Comparison of ENCODE assay signal across 1 cellular context in the genomic region with DNA sequence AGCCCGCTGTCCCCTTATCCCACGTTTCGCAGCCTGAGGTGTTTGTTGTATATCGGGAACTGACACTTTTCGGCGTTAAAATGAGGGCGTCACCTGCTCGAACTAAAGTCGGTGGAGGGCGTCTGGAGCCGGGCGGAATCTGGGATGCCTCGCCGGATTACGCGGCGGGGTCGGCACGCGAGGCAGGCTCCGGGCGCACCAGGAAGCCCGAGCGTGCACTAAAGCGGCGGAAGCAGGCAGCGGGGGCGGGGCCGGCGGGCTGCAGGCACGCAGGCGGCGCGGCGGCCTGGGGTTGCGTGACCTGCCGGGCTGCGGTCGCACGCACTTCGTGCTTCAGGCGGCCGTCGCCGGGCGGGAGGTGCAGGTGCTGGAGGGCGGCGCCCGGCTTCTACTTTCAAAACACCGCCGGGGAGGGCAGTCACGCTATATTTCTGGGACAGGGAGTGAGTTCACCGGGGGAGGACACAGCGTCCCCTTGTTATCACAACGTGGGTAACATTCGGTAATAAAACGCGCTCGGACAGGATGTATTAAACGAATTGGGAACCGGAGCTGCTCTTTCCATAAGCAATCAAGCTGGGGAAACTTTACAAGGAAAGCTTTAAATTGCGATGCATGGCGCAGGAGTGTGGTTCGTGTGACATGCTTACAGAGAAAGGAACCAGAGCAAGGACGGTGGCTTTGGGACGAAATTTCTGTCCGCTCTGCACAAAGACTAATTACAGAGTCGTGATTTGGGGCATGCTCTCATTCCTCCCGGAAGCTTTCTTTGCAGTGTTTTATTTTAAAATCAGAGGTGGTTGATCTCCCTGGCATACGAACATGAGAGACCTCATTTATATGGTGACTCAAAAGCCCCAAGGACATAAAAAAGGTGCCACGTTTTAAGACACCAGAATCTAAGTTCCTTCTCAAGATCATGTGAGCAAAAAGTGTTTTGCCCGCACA.
TF ChIP-seq lines count a peak whose summit lies in the region.

No MANE protein-coding gene starts in this region.

TF ChIP-seq in HEK293, 187 proteins besides CTCF, POLR2A, EP300 and RAD21 (continued from another document and continues in another):
- TF ChIP-seq, protein P1, sequence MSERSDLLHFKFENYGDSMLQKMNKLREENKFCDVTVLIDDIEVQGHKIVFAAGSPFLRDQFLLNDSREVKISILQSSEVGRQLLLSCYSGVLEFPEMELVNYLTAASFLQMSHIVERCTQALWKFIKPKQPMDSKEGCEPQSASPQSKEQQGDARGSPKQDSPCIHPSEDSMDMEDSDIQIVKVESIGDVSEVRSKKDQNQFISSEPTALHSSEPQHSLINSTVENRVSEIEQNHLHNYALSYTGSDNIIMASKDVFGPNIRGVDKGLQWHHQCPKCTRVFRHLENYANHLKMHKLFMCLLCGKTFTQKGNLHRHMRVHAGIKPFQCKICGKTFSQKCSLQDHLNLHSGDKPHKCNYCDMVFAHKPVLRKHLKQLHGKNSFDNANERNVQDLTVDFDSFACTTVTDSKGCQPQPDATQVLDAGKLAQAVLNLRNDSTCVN (tag by site-specific recombination; optimal IDR thresholded peaks at IDR 0.05), result peak; percentile 66
- peak; percentile 55 for TF ChIP-seq ZNF394 (tag by site-specific recombination; IDR thresholded peaks at IDR 0.05; ENCODE audit: borderline replicate concordance)
- TF ChIP-seq ZNF174 (tag by site-specific recombination; IDR thresholded peaks at IDR 0.05), result no peak
- TF ChIP-seq, protein P2, sequence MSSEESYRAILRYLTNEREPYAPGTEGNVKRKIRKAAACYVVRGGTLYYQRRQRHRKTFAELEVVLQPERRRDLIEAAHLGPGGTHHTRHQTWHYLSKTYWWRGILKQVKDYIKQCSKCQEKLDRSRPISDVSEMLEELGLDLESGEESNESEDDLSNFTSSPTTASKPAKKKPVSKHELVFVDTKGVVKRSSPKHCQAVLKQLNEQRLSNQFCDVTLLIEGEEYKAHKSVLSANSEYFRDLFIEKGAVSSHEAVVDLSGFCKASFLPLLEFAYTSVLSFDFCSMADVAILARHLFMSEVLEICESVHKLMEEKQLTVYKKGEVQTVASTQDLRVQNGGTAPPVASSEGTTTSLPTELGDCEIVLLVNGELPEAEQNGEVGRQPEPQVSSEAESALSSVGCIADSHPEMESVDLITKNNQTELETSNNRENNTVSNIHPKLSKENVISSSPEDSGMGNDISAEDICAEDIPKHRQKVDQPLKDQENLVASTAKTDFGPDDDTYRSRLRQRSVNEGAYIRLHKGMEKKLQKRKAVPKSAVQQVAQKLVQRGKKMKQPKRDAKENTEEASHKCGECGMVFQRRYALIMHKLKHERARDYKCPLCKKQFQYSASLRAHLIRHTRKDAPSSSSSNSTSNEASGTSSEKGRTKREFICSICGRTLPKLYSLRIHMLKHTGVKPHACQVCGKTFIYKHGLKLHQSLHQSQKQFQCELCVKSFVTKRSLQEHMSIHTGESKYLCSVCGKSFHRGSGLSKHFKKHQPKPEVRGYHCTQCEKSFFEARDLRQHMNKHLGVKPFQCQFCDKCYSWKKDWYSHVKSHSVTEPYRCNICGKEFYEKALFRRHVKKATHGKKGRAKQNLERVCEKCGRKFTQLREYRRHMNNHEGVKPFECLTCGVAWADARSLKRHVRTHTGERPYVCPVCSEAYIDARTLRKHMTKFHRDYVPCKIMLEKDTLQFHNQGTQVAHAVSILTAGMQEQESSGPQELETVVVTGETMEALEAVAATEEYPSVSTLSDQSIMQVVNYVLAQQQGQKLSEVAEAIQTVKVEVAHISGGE (tag by site-specific recombination; conservative IDR thresholded peaks at IDR 0.05; ENCODE audit: low read depth), result peak; percentile 52
- TF ChIP-seq ZNF169 (tag by site-specific recombination; IDR thresholded peaks at IDR 0.05), result no peak
- TF ChIP-seq, protein P3, sequence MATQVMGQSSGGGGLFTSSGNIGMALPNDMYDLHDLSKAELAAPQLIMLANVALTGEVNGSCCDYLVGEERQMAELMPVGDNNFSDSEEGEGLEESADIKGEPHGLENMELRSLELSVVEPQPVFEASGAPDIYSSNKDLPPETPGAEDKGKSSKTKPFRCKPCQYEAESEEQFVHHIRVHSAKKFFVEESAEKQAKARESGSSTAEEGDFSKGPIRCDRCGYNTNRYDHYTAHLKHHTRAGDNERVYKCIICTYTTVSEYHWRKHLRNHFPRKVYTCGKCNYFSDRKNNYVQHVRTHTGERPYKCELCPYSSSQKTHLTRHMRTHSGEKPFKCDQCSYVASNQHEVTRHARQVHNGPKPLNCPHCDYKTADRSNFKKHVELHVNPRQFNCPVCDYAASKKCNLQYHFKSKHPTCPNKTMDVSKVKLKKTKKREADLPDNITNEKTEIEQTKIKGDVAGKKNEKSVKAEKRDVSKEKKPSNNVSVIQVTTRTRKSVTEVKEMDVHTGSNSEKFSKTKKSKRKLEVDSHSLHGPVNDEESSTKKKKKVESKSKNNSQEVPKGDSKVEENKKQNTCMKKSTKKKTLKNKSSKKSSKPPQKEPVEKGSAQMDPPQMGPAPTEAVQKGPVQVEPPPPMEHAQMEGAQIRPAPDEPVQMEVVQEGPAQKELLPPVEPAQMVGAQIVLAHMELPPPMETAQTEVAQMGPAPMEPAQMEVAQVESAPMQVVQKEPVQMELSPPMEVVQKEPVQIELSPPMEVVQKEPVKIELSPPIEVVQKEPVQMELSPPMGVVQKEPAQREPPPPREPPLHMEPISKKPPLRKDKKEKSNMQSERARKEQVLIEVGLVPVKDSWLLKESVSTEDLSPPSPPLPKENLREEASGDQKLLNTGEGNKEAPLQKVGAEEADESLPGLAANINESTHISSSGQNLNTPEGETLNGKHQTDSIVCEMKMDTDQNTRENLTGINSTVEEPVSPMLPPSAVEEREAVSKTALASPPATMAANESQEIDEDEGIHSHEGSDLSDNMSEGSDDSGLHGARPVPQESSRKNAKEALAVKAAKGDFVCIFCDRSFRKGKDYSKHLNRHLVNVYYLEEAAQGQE (tag by site-specific recombination; IDR thresholded peaks at IDR 0.05), result no peak
- TF ChIP-seq, protein P4, sequence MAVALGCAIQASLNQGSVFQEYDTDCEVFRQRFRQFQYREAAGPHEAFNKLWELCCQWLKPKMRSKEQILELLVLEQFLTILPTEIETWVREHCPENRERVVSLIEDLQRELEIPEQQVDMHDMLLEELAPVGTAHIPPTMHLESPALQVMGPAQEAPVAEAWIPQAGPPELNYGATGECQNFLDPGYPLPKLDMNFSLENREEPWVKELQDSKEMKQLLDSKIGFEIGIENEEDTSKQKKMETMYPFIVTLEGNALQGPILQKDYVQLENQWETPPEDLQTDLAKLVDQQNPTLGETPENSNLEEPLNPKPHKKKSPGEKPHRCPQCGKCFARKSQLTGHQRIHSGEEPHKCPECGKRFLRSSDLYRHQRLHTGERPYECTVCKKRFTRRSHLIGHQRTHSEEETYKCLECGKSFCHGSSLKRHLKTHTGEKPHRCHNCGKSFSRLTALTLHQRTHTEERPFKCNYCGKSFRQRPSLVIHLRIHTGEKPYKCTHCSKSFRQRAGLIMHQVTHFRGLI (tag by site-specific recombination; IDR thresholded peaks at IDR 0.05), result no peak
- no peak for TF ChIP-seq ZNF132 (tag by site-specific recombination; IDR thresholded peaks at IDR 0.05; ENCODE audit: borderline replicate concordance)
- no peak for TF ChIP-seq ZNF768 (tag by site-specific recombination; IDR thresholded peaks at IDR 0.05)
- TF ChIP-seq ZNF600 (tag by site-specific recombination; IDR thresholded peaks at IDR 0.05), result peak; percentile 57
- peak; percentile 100 for TF ChIP-seq IKZF3 (tag by site-specific recombination; IDR thresholded peaks at IDR 0.05)
- TF ChIP-seq ZNF473 (tag by site-specific recombination; IDR thresholded peaks at IDR 0.05), result no peak
- TF ChIP-seq ZNF792 (tag by site-specific recombination; IDR thresholded peaks at IDR 0.05), result no peak
- TF ChIP-seq, protein P5, sequence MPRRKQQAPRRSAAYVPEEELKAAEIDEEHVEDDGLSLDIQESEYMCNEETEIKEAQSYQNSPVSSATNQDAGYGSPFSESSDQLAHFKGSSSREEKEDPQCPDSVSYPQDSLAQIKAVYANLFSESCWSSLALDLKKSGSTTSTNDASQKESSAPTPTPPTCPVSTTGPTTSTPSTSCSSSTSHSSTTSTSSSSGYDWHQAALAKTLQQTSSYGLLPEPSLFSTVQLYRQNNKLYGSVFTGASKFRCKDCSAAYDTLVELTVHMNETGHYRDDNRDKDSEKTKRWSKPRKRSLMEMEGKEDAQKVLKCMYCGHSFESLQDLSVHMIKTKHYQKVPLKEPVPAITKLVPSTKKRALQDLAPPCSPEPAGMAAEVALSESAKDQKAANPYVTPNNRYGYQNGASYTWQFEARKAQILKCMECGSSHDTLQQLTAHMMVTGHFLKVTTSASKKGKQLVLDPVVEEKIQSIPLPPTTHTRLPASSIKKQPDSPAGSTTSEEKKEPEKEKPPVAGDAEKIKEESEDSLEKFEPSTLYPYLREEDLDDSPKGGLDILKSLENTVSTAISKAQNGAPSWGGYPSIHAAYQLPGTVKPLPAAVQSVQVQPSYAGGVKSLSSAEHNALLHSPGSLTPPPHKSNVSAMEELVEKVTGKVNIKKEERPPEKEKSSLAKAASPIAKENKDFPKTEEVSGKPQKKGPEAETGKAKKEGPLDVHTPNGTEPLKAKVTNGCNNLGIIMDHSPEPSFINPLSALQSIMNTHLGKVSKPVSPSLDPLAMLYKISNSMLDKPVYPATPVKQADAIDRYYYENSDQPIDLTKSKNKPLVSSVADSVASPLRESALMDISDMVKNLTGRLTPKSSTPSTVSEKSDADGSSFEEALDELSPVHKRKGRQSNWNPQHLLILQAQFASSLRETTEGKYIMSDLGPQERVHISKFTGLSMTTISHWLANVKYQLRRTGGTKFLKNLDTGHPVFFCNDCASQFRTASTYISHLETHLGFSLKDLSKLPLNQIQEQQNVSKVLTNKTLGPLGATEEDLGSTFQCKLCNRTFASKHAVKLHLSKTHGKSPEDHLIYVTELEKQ (tag by site-specific recombination; IDR thresholded peaks at IDR 0.05; ENCODE audit: borderline replicate concordance), result 0 out of 2 replicates have a peak, but pooled peaks have one; percentile 71
- TF ChIP-seq ZNF184 (tag by site-specific recombination; IDR thresholded peaks at IDR 0.05), result peak; percentile 27; the same call in 1 of the 2 replicates
- TF ChIP-seq, protein P6, sequence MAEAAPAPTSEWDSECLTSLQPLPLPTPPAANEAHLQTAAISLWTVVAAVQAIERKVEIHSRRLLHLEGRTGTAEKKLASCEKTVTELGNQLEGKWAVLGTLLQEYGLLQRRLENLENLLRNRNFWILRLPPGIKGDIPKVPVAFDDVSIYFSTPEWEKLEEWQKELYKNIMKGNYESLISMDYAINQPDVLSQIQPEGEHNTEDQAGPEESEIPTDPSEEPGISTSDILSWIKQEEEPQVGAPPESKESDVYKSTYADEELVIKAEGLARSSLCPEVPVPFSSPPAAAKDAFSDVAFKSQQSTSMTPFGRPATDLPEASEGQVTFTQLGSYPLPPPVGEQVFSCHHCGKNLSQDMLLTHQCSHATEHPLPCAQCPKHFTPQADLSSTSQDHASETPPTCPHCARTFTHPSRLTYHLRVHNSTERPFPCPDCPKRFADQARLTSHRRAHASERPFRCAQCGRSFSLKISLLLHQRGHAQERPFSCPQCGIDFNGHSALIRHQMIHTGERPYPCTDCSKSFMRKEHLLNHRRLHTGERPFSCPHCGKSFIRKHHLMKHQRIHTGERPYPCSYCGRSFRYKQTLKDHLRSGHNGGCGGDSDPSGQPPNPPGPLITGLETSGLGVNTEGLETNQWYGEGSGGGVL (tag by site-specific recombination; IDR thresholded peaks at IDR 0.05), result peak; percentile 92
- peak; percentile 39; the same call in 1 of the 2 replicates for TF ChIP-seq ZNF664 (tag by site-specific recombination; IDR thresholded peaks at IDR 0.05)
- peak; percentile 76; the same call in 1 of the 2 replicates for TF ChIP-seq HOXD13 (CRISPR knock-in tag; IDR thresholded peaks at IDR 0.05; ENCODE audit: borderline replicate concordance)
- TF ChIP-seq, protein P7, sequence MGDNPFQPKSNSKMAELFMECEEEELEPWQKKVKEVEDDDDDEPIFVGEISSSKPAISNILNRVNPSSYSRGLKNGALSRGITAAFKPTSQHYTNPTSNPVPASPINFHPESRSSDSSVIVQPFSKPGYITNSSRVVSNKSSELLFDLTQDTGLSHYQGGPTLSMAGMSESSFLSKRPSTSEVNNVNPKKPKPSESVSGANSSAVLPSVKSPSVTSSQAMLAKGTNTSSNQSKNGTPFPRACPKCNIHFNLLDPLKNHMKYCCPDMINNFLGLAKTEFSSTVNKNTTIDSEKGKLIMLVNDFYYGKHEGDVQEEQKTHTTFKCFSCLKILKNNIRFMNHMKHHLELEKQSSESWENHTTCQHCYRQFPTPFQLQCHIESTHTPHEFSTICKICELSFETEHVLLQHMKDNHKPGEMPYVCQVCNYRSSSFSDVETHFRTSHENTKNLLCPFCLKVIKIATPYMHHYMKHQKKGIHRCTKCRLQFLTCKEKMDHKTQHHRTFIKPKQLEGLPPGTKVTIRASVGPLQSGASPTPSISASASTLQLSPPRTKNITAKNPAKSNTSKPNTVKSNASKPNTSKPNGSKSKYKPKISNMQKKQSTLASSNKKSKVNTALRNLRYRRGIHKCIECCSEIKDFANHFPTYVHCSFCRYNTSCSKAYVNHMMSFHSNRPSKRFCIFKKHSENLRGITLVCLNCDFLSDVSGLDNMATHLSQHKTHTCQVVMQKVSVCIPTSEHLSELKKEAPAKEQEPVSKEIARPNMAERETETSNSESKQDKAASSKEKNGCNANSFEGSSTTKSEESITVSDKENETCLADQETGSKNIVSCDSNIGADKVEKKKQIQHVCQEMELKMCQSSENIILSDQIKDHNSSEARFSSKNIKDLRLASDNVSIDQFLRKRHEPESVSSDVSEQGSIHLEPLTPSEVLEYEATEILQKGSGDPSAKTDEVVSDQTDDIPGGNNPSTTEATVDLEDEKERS (tag by site-specific recombination; IDR thresholded peaks at IDR 0.05), result 0 out of 2 replicates have a peak, but pooled peaks have one; percentile 33
- no peak for TF ChIP-seq ZNF114 (tag by site-specific recombination; IDR thresholded peaks at IDR 0.05)
- no peak for TF ChIP-seq ZNF404 (tag by site-specific recombination; IDR thresholded peaks at IDR 0.05)
- 0 out of 2 replicates have a peak, but pooled peaks have one; percentile 58 for TF ChIP-seq ZNF558 (tag by site-specific recombination; IDR thresholded peaks at IDR 0.05)
- TF ChIP-seq SP7 (tag by site-specific recombination; IDR thresholded peaks at IDR 0.05), result peak; percentile 96
- TF ChIP-seq ZNF658 (tag by site-specific recombination; IDR thresholded peaks at IDR 0.05), result no peak
- TF ChIP-seq, protein P8, sequence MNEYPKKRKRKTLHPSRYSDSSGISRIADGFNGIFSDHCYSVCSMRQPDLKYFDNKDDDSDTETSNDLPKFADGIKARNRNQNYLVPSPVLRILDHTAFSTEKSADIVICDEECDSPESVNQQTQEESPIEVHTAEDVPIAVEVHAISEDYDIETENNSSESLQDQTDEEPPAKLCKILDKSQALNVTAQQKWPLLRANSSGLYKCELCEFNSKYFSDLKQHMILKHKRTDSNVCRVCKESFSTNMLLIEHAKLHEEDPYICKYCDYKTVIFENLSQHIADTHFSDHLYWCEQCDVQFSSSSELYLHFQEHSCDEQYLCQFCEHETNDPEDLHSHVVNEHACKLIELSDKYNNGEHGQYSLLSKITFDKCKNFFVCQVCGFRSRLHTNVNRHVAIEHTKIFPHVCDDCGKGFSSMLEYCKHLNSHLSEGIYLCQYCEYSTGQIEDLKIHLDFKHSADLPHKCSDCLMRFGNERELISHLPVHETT (tag by site-specific recombination; IDR thresholded peaks at IDR 0.05), result peak; percentile 66; the same call in 1 of the 2 replicates
- peak; percentile 44; the same call in 1 of the 2 replicates for TF ChIP-seq BCL11B (tag by site-specific recombination; IDR thresholded peaks at IDR 0.05; ENCODE audit: low read depth)
- TF ChIP-seq REPIN1 (tag by site-specific recombination; IDR thresholded peaks at IDR 0.05; ENCODE audit: low read depth), result no peak; the same call in 1 of the 2 replicates
- peak; percentile 84 for TF ChIP-seq GLIS1 (tag by site-specific recombination; IDR thresholded peaks at IDR 0.05)
